ENCODE assay signal across 12 cellular contexts in the genomic region with DNA sequence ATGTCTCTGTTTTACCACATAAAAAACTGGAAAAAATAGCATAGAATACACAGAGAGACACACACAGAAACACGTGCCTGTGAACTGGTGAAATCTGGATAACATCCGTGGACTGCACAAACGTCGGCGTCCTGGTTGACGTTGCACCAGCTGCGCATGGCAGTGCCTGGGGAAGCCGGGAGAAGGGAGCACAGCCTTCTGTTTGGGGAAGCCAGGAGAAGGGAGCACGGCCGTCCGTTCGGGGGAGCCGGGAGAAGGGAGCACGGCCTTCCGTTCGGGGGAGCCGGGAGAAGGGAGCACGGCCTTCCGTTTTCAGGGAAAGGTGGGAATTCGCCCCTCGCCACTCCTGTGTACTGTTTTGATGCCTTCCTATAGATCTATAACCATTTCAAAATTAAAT.
"Had no signal": no experiment of that assay in that cellular context is flagged by ENCODE, and none has a peak within 500 bp of the region (broad histone marks: within the 10 kb centered on the region; RNA-seq: fewer than 3 reads in every experiment).

No MANE protein-coding gene starts in this region.

- H3K9me3 Mint-ChIP-seq: activated CD4-positive, alpha-beta memory T cell treated with anti-CD3 and anti-CD28 coated beads for 36 hours; activated T-helper 1 cell treated with anti-CD3 and anti-CD28 coated beads, Interleukin-12 subunit alpha, Interleukin-12 subunit beta, Interleukin-2, Interleukin-4 antibody, amounts not matched to agents 30 ng/mL and 10 ng/mL and 1 ng/mL, durations not matched to agents 14 hours and 24 hours and 36 hours; mesothelial cell of epicardium had no signal

- H3K9me3 ChIP-seq: esophagus muscularis mucosa, upper lobe of left lung had no signal

- H3K27me3 ChIP-seq: brain microvascular endothelial cell, esophagus muscularis mucosa, upper lobe of left lung had no signal

- H3K27ac Mint-ChIP-seq: activated CD4-positive, alpha-beta memory T cell treated with anti-CD3 and anti-CD28 coated beads for 36 hours; activated T-helper 1 cell treated with anti-CD3 and anti-CD28 coated beads, Interleukin-12 subunit alpha, Interleukin-12 subunit beta, Interleukin-2, Interleukin-4 antibody, amounts not matched to agents 30 ng/mL and 10 ng/mL and 1 ng/mL, durations not matched to agents 14 hours and 24 hours and 36 hours; mesothelial cell of epicardium had no signal

- DNase-seq: activated CD4-positive, alpha-beta memory T cell treated with anti-CD3 and anti-CD28 coated beads for 36 hours; activated CD4-positive, alpha-beta T cell treated with anti-CD3 and anti-CD28 coated beads for 1 hour; activated naive CD4-positive, alpha-beta T cell; amniotic stem cell; brain microvascular endothelial cell; cerebellar nuclear complex; small intestine; T-helper 9 cell had no signal

- H3K4me3 ChIP-seq: esophagus muscularis mucosa, upper lobe of left lung had no signal

- H3K27me3 Mint-ChIP-seq: activated CD4-positive, alpha-beta memory T cell treated with anti-CD3 and anti-CD28 coated beads for 36 hours had no signal

- H3K27ac ChIP-seq: brain microvascular endothelial cell, upper lobe of left lung had no signal

- H3K4me3 Mint-ChIP-seq: activated CD4-positive, alpha-beta memory T cell treated with anti-CD3 and anti-CD28 coated beads for 36 hours; activated T-helper 1 cell treated with anti-CD3 and anti-CD28 coated beads, Interleukin-12 subunit alpha, Interleukin-12 subunit beta, Interleukin-2, Interleukin-4 antibody, amounts not matched to agents 30 ng/mL and 10 ng/mL and 1 ng/mL, durations not matched to agents 14 hours and 24 hours and 36 hours; mesothelial cell of epicardium had no signal
